Comparison of ENCODE assay signal across 1 cellular context in the genomic region with DNA sequence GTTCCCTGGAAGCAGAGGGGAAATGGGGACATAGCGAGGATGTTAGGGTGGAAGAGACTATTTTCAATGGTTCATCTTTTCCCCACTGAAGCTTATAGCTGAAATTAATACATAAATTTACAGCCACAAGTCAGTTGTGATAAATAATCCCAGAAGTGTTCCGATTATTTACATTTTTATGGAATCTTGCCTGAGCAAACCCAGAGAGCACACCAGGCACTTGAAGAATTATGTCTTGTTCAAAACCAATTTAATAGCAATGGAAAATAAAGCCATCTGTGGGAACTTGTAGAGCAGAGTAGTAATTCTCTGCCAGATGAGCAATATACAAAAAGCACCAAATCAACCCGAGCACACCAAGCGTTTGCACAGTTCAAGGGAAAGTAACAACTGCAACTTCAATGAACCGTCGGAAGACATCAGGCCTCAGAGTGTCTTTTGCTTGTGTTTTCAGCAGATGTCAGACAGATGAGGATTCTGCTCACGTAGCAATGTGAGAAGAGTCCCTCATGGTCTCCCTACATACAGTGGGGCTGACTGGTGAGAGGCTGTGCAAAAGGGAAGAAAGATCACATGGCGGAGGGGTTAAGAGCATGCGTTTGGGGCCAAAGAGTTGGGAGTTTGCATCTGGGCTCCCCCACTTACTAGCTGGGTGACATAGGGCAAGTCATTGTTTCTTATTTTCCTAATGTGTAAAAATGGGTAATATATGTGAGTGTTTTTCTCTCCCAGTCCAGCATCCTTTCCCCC.
TF ChIP-seq lines count a peak whose summit lies in the region.

No MANE protein-coding gene starts in this region.

TF ChIP-seq in GM23338, 12 proteins besides CTCF, POLR2A, EP300 and RAD21 (continued from another document):
- TF ChIP-seq, protein P1, sequence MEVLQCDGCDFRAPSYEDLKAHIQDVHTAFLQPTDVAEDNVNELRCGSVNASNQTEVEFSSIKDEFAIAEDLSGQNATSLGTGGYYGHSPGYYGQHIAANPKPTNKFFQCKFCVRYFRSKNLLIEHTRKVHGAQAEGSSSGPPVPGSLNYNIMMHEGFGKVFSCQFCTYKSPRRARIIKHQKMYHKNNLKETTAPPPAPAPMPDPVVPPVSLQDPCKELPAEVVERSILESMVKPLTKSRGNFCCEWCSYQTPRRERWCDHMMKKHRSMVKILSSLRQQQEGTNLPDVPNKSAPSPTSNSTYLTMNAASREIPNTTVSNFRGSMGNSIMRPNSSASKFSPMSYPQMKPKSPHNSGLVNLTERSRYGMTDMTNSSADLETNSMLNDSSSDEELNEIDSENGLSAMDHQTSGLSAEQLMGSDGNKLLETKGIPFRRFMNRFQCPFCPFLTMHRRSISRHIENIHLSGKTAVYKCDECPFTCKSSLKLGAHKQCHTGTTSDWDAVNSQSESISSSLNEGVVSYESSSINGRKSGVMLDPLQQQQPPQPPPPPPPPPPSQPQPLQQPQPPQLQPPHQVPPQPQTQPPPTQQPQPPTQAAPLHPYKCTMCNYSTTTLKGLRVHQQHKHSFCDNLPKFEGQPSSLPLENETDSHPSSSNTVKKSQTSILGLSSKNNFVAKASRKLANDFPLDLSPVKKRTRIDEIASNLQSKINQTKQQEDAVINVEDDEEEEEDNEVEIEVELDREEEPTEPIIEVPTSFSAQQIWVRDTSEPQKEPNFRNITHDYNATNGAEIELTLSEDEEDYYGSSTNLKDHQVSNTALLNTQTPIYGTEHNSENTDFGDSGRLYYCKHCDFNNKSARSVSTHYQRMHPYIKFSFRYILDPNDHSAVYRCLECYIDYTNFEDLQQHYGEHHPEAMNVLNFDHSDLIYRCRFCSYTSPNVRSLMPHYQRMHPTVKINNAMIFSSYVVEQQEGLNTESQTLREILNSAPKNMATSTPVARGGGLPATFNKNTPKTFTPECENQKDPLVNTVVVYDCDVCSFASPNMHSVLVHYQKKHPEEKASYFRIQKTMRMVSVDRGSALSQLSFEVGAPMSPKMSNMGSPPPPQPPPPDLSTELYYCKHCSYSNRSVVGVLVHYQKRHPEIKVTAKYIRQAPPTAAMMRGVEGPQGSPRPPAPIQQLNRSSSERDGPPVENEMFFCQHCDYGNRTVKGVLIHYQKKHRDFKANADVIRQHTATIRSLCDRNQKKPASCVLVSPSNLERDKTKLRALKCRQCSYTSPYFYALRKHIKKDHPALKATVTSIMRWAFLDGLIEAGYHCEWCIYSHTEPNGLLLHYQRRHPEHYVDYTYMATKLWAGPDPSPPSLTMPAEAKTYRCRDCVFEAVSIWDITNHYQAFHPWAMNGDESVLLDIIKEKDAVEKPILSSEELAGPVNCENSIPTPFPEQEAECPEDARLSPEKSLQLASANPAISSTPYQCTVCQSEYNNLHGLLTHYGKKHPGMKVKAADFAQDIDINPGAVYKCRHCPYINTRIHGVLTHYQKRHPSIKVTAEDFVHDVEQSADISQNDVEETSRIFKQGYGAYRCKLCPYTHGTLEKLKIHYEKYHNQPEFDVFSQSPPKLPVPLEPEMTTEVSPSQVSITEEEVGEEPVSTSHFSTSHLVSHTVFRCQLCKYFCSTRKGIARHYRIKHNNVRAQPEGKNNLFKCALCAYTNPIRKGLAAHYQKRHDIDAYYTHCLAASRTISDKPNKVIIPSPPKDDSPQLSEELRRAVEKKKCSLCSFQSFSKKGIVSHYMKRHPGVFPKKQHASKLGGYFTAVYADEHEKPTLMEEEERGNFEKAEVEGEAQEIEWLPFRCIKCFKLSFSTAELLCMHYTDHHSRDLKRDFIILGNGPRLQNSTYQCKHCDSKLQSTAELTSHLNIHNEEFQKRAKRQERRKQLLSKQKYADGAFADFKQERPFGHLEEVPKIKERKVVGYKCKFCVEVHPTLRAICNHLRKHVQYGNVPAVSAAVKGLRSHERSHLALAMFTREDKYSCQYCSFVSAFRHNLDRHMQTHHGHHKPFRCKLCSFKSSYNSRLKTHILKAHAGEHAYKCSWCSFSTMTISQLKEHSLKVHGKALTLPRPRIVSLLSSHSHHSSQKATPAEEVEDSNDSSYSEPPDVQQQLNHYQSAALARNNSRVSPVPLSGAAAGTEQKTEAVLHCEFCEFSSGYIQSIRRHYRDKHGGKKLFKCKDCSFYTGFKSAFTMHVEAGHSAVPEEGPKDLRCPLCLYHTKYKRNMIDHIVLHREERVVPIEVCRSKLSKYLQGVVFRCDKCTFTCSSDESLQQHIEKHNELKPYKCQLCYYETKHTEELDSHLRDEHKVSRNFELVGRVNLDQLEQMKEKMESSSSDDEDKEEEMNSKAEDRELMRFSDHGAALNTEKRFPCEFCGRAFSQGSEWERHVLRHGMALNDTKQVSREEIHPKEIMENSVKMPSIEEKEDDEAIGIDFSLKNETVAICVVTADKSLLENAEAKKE (CRISPR knock-in tag; IDR thresholded peaks at IDR 0.05), result no peak
- TF ChIP-seq NANOG (IDR thresholded peaks at IDR 0.05; ENCODE audit: borderline replicate concordance) (no peak), EZH2 (IDR thresholded peaks at IDR 0.05; ENCODE audit: low read depth, unreplicated experiment) (no peak), STAT1 (IDR thresholded peaks at IDR 0.05; ENCODE audit: unreplicated experiment) (no peak), ZNF114 (CRISPR knock-in tag; IDR thresholded peaks at IDR 0.05) (no peak)
- TF ChIP-seq, protein P2, sequence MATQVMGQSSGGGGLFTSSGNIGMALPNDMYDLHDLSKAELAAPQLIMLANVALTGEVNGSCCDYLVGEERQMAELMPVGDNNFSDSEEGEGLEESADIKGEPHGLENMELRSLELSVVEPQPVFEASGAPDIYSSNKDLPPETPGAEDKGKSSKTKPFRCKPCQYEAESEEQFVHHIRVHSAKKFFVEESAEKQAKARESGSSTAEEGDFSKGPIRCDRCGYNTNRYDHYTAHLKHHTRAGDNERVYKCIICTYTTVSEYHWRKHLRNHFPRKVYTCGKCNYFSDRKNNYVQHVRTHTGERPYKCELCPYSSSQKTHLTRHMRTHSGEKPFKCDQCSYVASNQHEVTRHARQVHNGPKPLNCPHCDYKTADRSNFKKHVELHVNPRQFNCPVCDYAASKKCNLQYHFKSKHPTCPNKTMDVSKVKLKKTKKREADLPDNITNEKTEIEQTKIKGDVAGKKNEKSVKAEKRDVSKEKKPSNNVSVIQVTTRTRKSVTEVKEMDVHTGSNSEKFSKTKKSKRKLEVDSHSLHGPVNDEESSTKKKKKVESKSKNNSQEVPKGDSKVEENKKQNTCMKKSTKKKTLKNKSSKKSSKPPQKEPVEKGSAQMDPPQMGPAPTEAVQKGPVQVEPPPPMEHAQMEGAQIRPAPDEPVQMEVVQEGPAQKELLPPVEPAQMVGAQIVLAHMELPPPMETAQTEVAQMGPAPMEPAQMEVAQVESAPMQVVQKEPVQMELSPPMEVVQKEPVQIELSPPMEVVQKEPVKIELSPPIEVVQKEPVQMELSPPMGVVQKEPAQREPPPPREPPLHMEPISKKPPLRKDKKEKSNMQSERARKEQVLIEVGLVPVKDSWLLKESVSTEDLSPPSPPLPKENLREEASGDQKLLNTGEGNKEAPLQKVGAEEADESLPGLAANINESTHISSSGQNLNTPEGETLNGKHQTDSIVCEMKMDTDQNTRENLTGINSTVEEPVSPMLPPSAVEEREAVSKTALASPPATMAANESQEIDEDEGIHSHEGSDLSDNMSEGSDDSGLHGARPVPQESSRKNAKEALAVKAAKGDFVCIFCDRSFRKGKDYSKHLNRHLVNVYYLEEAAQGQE (IDR thresholded peaks at IDR 0.05; ENCODE audit: unreplicated experiment), result no peak
- TF ChIP-seq, protein P3, sequence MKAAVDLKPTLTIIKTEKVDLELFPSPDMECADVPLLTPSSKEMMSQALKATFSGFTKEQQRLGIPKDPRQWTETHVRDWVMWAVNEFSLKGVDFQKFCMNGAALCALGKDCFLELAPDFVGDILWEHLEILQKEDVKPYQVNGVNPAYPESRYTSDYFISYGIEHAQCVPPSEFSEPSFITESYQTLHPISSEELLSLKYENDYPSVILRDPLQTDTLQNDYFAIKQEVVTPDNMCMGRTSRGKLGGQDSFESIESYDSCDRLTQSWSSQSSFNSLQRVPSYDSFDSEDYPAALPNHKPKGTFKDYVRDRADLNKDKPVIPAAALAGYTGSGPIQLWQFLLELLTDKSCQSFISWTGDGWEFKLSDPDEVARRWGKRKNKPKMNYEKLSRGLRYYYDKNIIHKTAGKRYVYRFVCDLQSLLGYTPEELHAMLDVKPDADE (IDR thresholded peaks at IDR 0.05), result no peak
